8 cellular contexts compared by ENCODE assay signal in the genomic region with DNA sequence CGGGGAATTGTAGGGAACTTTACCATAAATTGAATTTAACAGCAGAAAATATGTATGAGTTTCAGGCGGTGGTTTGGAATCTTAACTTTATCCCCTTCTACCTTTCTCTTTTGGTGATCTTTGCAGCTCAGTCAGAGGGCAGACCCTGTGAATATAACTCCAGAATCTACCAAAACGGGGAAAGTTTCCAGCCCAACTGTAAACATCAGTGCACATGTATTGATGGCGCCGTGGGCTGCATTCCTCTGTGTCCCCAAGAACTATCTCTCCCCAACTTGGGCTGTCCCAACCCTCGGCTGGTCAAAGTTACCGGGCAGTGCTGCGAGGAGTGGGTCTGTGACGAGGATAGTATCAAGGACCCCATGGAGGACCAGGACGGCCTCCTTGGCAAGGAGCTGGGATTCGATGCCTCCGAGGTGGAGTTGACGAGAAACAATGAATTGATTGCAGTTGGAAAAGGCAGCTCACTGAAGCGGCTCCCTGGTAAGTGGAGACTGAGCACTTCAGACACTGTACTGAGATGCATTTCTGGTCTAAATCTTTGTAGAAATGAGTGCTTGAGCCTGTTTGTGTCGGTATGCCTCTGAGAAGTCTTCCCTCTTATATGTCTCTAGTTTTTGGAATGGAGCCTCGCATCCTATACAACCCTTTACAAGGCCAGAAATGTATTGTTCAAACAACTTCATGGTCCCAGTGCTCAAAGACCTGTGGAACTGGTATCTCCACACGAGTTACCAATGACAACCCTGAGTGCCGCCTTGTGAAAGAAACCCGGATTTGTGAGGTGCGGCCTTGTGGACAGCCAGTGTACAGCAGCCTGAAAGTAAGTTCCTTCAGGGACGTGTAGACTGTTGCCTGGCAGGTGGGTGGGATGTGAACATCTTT. TPM values are rescaled to one million over a fixed set of nuclear protein-coding genes. Genes with fewer than 3 reads are reported as not detected.
A peak's percentile ranks its signal among the peaks of the same experiment; 100 is the strongest.
DNase-seq lines count a peak whose midpoint lies in the region; ATAC-seq, FAIRE-seq and TF ChIP-seq lines count a peak whose summit lies in the region.

No MANE protein-coding gene starts in this region.

- peak overlapping the region; percentile 89 for H3K9ac ChIP-seq in neural progenitor cell

- H3K79me2 ChIP-seq in PC-9 (ENCODE audit: low read depth) (peaks cover 28% of the 10 kb centered on the region), neural progenitor cell (ENCODE audit: low read depth) (peaks cover 30% of the 10 kb centered on the region)

- no peak for TF ChIP-seq POLR2A in GM12892 (IDR thresholded peaks at IDR 0.05; ENCODE audit: low read depth, low read length)

- CTCF ChIA-PET in PC-9 (lab: Charles Lee) = interaction anchor here (0.7 to 1.0 kb wide), 2 partner anchors 111 to 238 kb away, joined by 3 to 8 read pairs; no protein-coding TSS in a partner anchor

- H3K4me1 Mint-ChIP-seq in neural progenitor cell = peaks cover 66% of the 10 kb centered on the region

- H3K36me3 Mint-ChIP-seq in neural progenitor cell = peaks cover 17% of the 10 kb centered on the region

- H2AFZ ChIP-seq in PC-9 (no peak overlapping the region), neural progenitor cell (replicated peaks) (no peak overlapping the region)

- peak; percentile 81 for ATAC-seq in esophagus mucosa

- H4K20me1 ChIP-seq in PC-9 (ENCODE audit: insufficient read depth) (no peaks in the 10 kb centered on the region), neural progenitor cell (ENCODE audit: low read depth) (peaks cover 25% of the 10 kb centered on the region)

- H3K4me1 ChIP-seq in PC-9 (replicated peaks; ENCODE audit: insufficient read depth) = peaks cover 51% of the 10 kb centered on the region
- H3K4me1 ChIP-seq in neural progenitor cell = peaks cover 56% of the 10 kb centered on the region

- H3K9me3 Mint-ChIP-seq in neural progenitor cell = peaks cover 3% of the 10 kb centered on the region

- H3K9me2 ChIP-seq in PC-9 (ENCODE audit: insufficient read depth) = no peaks in the 10 kb centered on the region

- TSS peak; percentile 56 for BruUV-seq in PC-9 (replicated peaks; lab: Mats Ljungman, UMichigan)

- H3K27ac Mint-ChIP-seq in neural progenitor cell = peak overlapping the region; percentile 91

- peak; percentile 70 for TF ChIP-seq CTCF in PC-9 (conservative IDR thresholded peaks at IDR 0.05)
- peak; percentile 43 for TF ChIP-seq CTCF in neural progenitor cell (IDR thresholded peaks at IDR 0.05)

- POLR2A ChIA-PET in PC-9 (lab: Charles Lee; ENCODE audit: unreplicated experiment) = interaction anchor here (0.6 to 1.6 kb wide), 6 partner anchors 16 to 306 kb away, joined by 3 to 10 read pairs (median 4); a partner anchor contains a TSS

- FAIRE-seq in GM12892 (lab: Jason Lieb, UNC) = no peak

- DNase-seq in EH (ENCODE audit: low read depth) (peak; percentile 74), PC-9 (peak; percentile 70 to 94), neural progenitor cell (ENCODE audit: low spot score) (peak; percentile 66), GM12892 (ENCODE audit: insufficient read length) (no peak), activated gamma-delta T cell treated with Interleukin-2 at 50 U/mL for 16 hours (no peak), NCI-H1105 (lab: John Stamatoyannopoulos, UW) (no peak)
- DNase-seq in stimulated activated CD4-positive, alpha-beta T cell treated with anti-CD3 and anti-CD28 coated beads, Interleukin-1b, Interleukin-23, amount 100 ng/mL, for 48 hours = no peak

- H3K27ac ChIP-seq in PC-9 (peak overlapping the region; percentile 86), neural progenitor cell (peak overlapping the region; percentile 97)

- H3K27me3 ChIP-seq in PC-9 (ENCODE audit: insufficient read depth, low read depth) = no peaks in the 10 kb centered on the region
- H3K27me3 ChIP-seq in neural progenitor cell = peaks cover 28% of the 10 kb centered on the region

- peak overlapping the region; percentile 85 for H3K4me2 ChIP-seq in PC-9
- H3K4me2 ChIP-seq in neural progenitor cell = peak overlapping the region; percentile 91

- peak overlapping the region; percentile 99 for H3K4me3 Mint-ChIP-seq in neural progenitor cell

- H3K9me3 ChIP-seq in PC-9 (ENCODE audit: insufficient read depth, low read depth) (no peaks in the 10 kb centered on the region), neural progenitor cell (ENCODE audit: low read depth) (no peaks in the 10 kb centered on the region)

- peaks cover 33% of the 10 kb centered on the region for H3K27me3 Mint-ChIP-seq in neural progenitor cell (ENCODE audit: insufficient read depth, low read depth)

- peaks cover 51% of the 10 kb centered on the region for H3F3A ChIP-seq in PC-9 (ENCODE audit: insufficient read depth, low read depth)
- H3F3A ChIP-seq in neural progenitor cell (ENCODE audit: low read depth) = peaks cover 38% of the 10 kb centered on the region

- peaks cover 13% of the 10 kb centered on the region for H3K36me3 ChIP-seq in PC-9 (ENCODE audit: low read depth)
- no peaks in the 10 kb centered on the region for H3K36me3 ChIP-seq in neural progenitor cell

- peak overlapping the region; percentile 65 for H3K4me3 ChIP-seq in PC-9
- peak overlapping the region; percentile 70 for H3K4me3 ChIP-seq in neural progenitor cell

- intact Hi-C loops in PC-9 (cut with micrococcal nuclease; ENCODE audit: unreplicated experiment) = loop anchor here (1.0 to 5.0 kb wide), 5 partner anchors 25 to 274 kb away; no protein-coding TSS in a partner anchor

RNA-seq across cellular contexts. Expression of a gene that starts 1.5 kb away (rescaled TPM):
- total RNA-seq in PC-9 (2021) (75.6 and 92.8 TPM in 2 replicates), esophagus mucosa (2.5 TPM), neural progenitor cell (ENCODE audit: low replicate concordance) (23.9 and 26.7 TPM in 2 replicates)
- polyA plus RNA-seq in GM12892 (2012; ENCODE audit: missing spikeins) = 0.11 TPM

Comparison
In these comparisons a context has a peak if more than half of its experiments do, and no peak if none do; other contexts are left out.
1. DNase-seq: peak in EH (single experiment), PC-9 (2 of 2) and neural progenitor cell (single experiment); none in GM12892 (single experiment), activated gamma-delta T cell treated with Interleukin-2 at 50 U/mL for 16 hours (single experiment), stimulated activated CD4-positive, alpha-beta T cell treated with anti-CD3 and anti-CD28 coated beads, Interleukin-1b, Interleukin-23, amount 100 ng/mL, for 48 hours (single experiment) and NCI-H1105 (single experiment).